Comparison of ENCODE assay signal across 8 cellular contexts in genomic region chr19:34365463-34366401, GRCh38. TPM values are rescaled to one million over a fixed set of nuclear protein-coding genes. Genes with fewer than 3 reads are reported as not detected.
DNase-seq lines count a peak whose midpoint lies in the region; ATAC-seq and TF ChIP-seq lines count a peak whose summit lies in the region.

No MANE protein-coding gene starts in this region.

- H2AFZ ChIP-seq in Karpas-422 (ENCODE audit: low read length) = peak overlapping the region; percentile 83; the same call in 1 of the 2 replicates

- no peaks in the 10 kb centered on the region for H3K27me3 Mint-ChIP-seq in stimulated activated naive CD8-positive, alpha-beta T cell treated with anti-CD3 and anti-CD28 coated beads, Interleukin-15, Interleukin-2, amounts not matched to agents 100 ng/mL and 50 ng/mL, for 24 hours
- no peaks in the 10 kb centered on the region for H3K27me3 Mint-ChIP-seq in natural killer cell (ENCODE audit: low read depth in 2 of 2)

- H3K9me3 Mint-ChIP-seq in stimulated activated naive CD8-positive, alpha-beta T cell treated with anti-CD3 and anti-CD28 coated beads, Interleukin-15, Interleukin-2, amounts not matched to agents 100 ng/mL and 50 ng/mL, for 24 hours = no peaks in the 10 kb centered on the region
- H3K9me3 Mint-ChIP-seq in natural killer cell = no peaks in the 10 kb centered on the region

- H3K4me1 Mint-ChIP-seq in stimulated activated naive CD8-positive, alpha-beta T cell treated with anti-CD3 and anti-CD28 coated beads, Interleukin-15, Interleukin-2, amounts not matched to agents 100 ng/mL and 50 ng/mL, for 24 hours (ENCODE audit: low read depth) = peaks cover 59% of the 10 kb centered on the region
- peaks cover 26 to 34% of the 10 kb centered on the region in 2 donors for H3K4me1 Mint-ChIP-seq in natural killer cell

- H3K4me1 ChIP-seq in Karpas-422 (ENCODE audit: low read length) = peaks cover 29% of the 10 kb centered on the region

- no peaks in the 10 kb centered on the region for H3K9me2 ChIP-seq in Karpas-422 (replicated peaks; ENCODE audit: insufficient read depth, low read length)

- peak overlapping the region; percentile 100 for H3K4me3 ChIP-seq in Karpas-422 (ENCODE audit: low read length)
- H3K4me3 ChIP-seq in fibroblast of pulmonary artery (replicated peaks; ENCODE audit: low read depth, low read length) = peak overlapping the region; percentile 67

- no peak for ATAC-seq in stimulated activated naive CD8-positive, alpha-beta T cell treated with anti-CD3 and anti-CD28 coated beads, Interleukin-15, Interleukin-2, amounts not matched to agents 100 U/mL and 50 U/mL, for 24 hours
- ATAC-seq in natural killer cell = peak in 1 of 3 donors; percentile 3
- no peak for ATAC-seq in GM19328 (IDR thresholded peaks at IDR 0.05; ENCODE audit: unreplicated experiment)

- H3K4me3 Mint-ChIP-seq in stimulated activated naive CD8-positive, alpha-beta T cell treated with anti-CD3 and anti-CD28 coated beads, Interleukin-15, Interleukin-2, amounts not matched to agents 100 ng/mL and 50 ng/mL, for 24 hours = peak overlapping the region; percentile 98
- H3K4me3 Mint-ChIP-seq in natural killer cell = peak overlapping the region; percentile 88

- peaks cover 23% of the 10 kb centered on the region for H4K20me1 ChIP-seq in Karpas-422 (ENCODE audit: insufficient read depth, low read depth, low read length)

- TF ChIP-seq CTCF in fibroblast of pulmonary artery (IDR thresholded peaks at IDR 0.05; ENCODE audit: low read length, missing control alignments) (no peak), natural killer cell (IDR thresholded peaks at IDR 0.05) (no peak)

- H3K27ac Mint-ChIP-seq in stimulated activated naive CD8-positive, alpha-beta T cell treated with anti-CD3 and anti-CD28 coated beads, Interleukin-15, Interleukin-2, amounts not matched to agents 100 ng/mL and 50 ng/mL, for 24 hours = peak overlapping the region; percentile 92
- peak overlapping the region; percentile 16 to 77 for H3K27ac Mint-ChIP-seq in natural killer cell

- H3K4me2 ChIP-seq in Karpas-422 (ENCODE audit: low read depth, low read length, poor library complexity, severe bottlenecking) = peak overlapping the region; percentile 87

- peaks cover 49% of the 10 kb centered on the region for H3K79me2 ChIP-seq in Karpas-422 (ENCODE audit: low read length)

- no peak for DNase-seq in stimulated activated naive CD8-positive, alpha-beta T cell treated with anti-CD3 and anti-CD28 coated beads, Interleukin-15, Interleukin-2, amounts not matched to agents 100 U/mL and 50 U/mL, for 24 hours
- DNase-seq in Karpas-422 (peak; percentile 58), fibroblast of pulmonary artery (ENCODE audit: low read depth) (peak; percentile 44), natural killer cell (no peak), DMS79 treated with DMSO at 0.1 percent for 48 hours (lab: John Stamatoyannopoulos, UW) (no peak)
- DNase-seq in activated T-cell treated with anti-CD3 and anti-CD28 coated beads, Interleukin-2, amount 50 U/mL, for 48 hours = peak; percentile 50 to 52

- intact Hi-C loops in natural killer cell (cut with micrococcal nuclease) = no loop called here

- H3K9ac ChIP-seq in Karpas-422 (ENCODE audit: low read length) = peak overlapping the region; percentile 100

- peaks cover 35% of the 10 kb centered on the region for H3K36me3 ChIP-seq in Karpas-422 (ENCODE audit: insufficient read depth, low read length)

- H3K27ac ChIP-seq in Karpas-422 (ENCODE audit: low read length) = peak overlapping the region; percentile 72

- H3K9me3 ChIP-seq in Karpas-422 (ENCODE audit: low read length) = no peaks in the 10 kb centered on the region

- H3K36me3 Mint-ChIP-seq in stimulated activated naive CD8-positive, alpha-beta T cell treated with anti-CD3 and anti-CD28 coated beads, Interleukin-15, Interleukin-2, amounts not matched to agents 100 ng/mL and 50 ng/mL, for 24 hours (ENCODE audit: low read depth) = peaks cover 51% of the 10 kb centered on the region
- H3K36me3 Mint-ChIP-seq in natural killer cell = no peaks in the 10 kb centered on the region

- no peaks in the 10 kb centered on the region for H3K27me3 ChIP-seq in Karpas-422 (ENCODE audit: low read length)

RNA-seq across cellular contexts. Expression of gene GPI, which starts 0.7 kb away (rescaled TPM):
- 219 and 234 TPM in 2 replicates for total RNA-seq in Karpas-422 (2014; rRNA removed; shearing (Covaris generic); ENCODE audit: low replicate concordance)
- 100 to 1,000 TPM in 2 of 3 donors, 10 to 100 TPM in 1; 98.5 to 132 (median 104) TPM for total RNA-seq in natural killer cell

RNA-seq across cellular contexts. Expression of gene PDCD2L, which starts 38.5 kb away (rescaled TPM):
- 38.1 and 38.7 TPM in 2 replicates for total RNA-seq in Karpas-422 (2014; rRNA removed; shearing (Covaris generic); ENCODE audit: low replicate concordance)
- total RNA-seq in natural killer cell = 1 to 10 TPM; 4.7 to 8.6 (median 5.6) TPM

Comparison
In these comparisons a context has a peak if more than half of its experiments do, and no peak if none do; other contexts are left out.
1. DNase-seq: peak in Karpas-422 (single experiment), activated T-cell treated with anti-CD3 and anti-CD28 coated beads, Interleukin-2, amount 50 U/mL, for 48 hours (2 of 2) and fibroblast of pulmonary artery (single experiment); none in stimulated activated naive CD8-positive, alpha-beta T cell treated with anti-CD3 and anti-CD28 coated beads, Interleukin-15, Interleukin-2, amounts not matched to agents 100 U/mL and 50 U/mL, for 24 hours (single experiment), natural killer cell (single experiment) and DMS79 treated with DMSO at 0.1 percent for 48 hours (single experiment).